ENCODE assay signal across 18 cellular contexts in genomic region chr6:5142915-5143314, GRCh38. TPM values are rescaled to one million over a fixed set of nuclear protein-coding genes. Genes with fewer than 3 reads are reported as not detected.
DNase-seq lines count a peak whose midpoint lies in the region; ATAC-seq and TF ChIP-seq lines count a peak whose summit lies in the region.
"Had no signal": no experiment of that assay in that cellular context is flagged by ENCODE, and none has a peak within 500 bp of the region (broad histone marks: within the 10 kb centered on the region; RNA-seq: fewer than 3 reads in every experiment).

No MANE protein-coding gene starts in this region.

- DNase-seq in activated naive CD8-positive, alpha-beta T cell treated with anti-CD3 and anti-CD28 coated beads, Interleukin-2, amount 50 U/mL, for 24 hours = no peak
- no peak for DNase-seq in activated naive CD8-positive, alpha-beta T cell treated with anti-CD3 and anti-CD28 coated beads for 36 hours
- DNase-seq in M059J (ENCODE audit: low read depth) = peak; percentile 91
- DNase-seq in T1000 (lab: John Stamatoyannopoulos, UW) = peak; percentile 28
- DNase-seq in myocyte (ENCODE audit: low read depth) = peak; percentile 87
- DNase-seq in foreskin keratinocyte = no peak
- DNase-seq in H7 = no peak
- DNase-seq: cortex of kidney had no signal

- H3K27me3 Mint-ChIP-seq in activated naive CD8-positive, alpha-beta T cell treated with anti-CD3 and anti-CD28 coated beads, Interleukin-2, amount 50 U/mL, for 24 hours = no peaks in the 10 kb centered on the region
- H3K27me3 Mint-ChIP-seq in activated naive CD8-positive, alpha-beta T cell treated with anti-CD3 and anti-CD28 coated beads for 36 hours = no peaks in the 10 kb centered on the region
- H3K27me3 Mint-ChIP-seq: B cell, T-cell had no signal

- H3K4me1 ChIP-seq in foreskin keratinocyte = no peaks in the 10 kb centered on the region
- H3K4me1 ChIP-seq: prostate gland, SJSA1 had no signal

- H3K4me1 Mint-ChIP-seq in activated naive CD8-positive, alpha-beta T cell treated with anti-CD3 and anti-CD28 coated beads, Interleukin-2, amount 50 U/mL, for 24 hours = peaks cover 2% of the 10 kb centered on the region
- peaks cover 6% of the 10 kb centered on the region for H3K4me1 Mint-ChIP-seq in activated naive CD8-positive, alpha-beta T cell treated with anti-CD3 and anti-CD28 coated beads for 36 hours
- H3K4me1 Mint-ChIP-seq: natural killer cell had no signal

- H3K27ac ChIP-seq in foreskin keratinocyte = no peak overlapping the region
- H3K27ac ChIP-seq: epithelial cell of prostate, prostate gland, SJSA1, stomach had no signal

- H3K4me3 Mint-ChIP-seq in activated naive CD8-positive, alpha-beta T cell treated with anti-CD3 and anti-CD28 coated beads, Interleukin-2, amount 50 U/mL, for 24 hours = no peak overlapping the region
- H3K4me3 Mint-ChIP-seq in activated naive CD8-positive, alpha-beta T cell treated with anti-CD3 and anti-CD28 coated beads for 36 hours = no peak overlapping the region
- H3K4me3 Mint-ChIP-seq: activated T-cell treated with anti-CD3 and anti-CD28 coated beads, Interleukin-2, amount 50 U/mL, for 4 hours; B cell; natural killer cell; T-cell had no signal

- no peak overlapping the region for H3K27ac Mint-ChIP-seq in activated naive CD8-positive, alpha-beta T cell treated with anti-CD3 and anti-CD28 coated beads, Interleukin-2, amount 50 U/mL, for 24 hours
- H3K27ac Mint-ChIP-seq in activated naive CD8-positive, alpha-beta T cell treated with anti-CD3 and anti-CD28 coated beads for 36 hours = no peak overlapping the region
- H3K27ac Mint-ChIP-seq: B cell, T-cell had no signal

- no peaks in the 10 kb centered on the region for H3K36me3 ChIP-seq in H7 (replicated peaks; ENCODE audit: control insufficient read depth, insufficient read depth, low read length)
- H3K36me3 ChIP-seq: HAP-1, prostate gland, SJSA1, stomach had no signal

- no peak for TF ChIP-seq CTCF in foreskin keratinocyte (conservative IDR thresholded peaks at IDR 0.05)

- H3K27me3 ChIP-seq in foreskin keratinocyte (no peaks in the 10 kb centered on the region), H7 (ENCODE audit: control insufficient read depth, insufficient read depth, low read length) (no peaks in the 10 kb centered on the region)
- H3K27me3 ChIP-seq: SJSA1, stomach had no signal

- H3K4me3 ChIP-seq in H7 (ENCODE audit: insufficient read depth, low read depth, low read length) = no peak overlapping the region
- H3K4me3 ChIP-seq: HAP-1, prostate gland, SJSA1, stomach had no signal

- H3K36me3 Mint-ChIP-seq in activated naive CD8-positive, alpha-beta T cell treated with anti-CD3 and anti-CD28 coated beads, Interleukin-2, amount 50 U/mL, for 24 hours (ENCODE audit: low read depth) = no peaks in the 10 kb centered on the region
- H3K36me3 Mint-ChIP-seq in activated naive CD8-positive, alpha-beta T cell treated with anti-CD3 and anti-CD28 coated beads for 36 hours = no peaks in the 10 kb centered on the region
- H3K36me3 Mint-ChIP-seq: natural killer cell, T-cell had no signal

- peak; percentile 33 for ATAC-seq in activated naive CD8-positive, alpha-beta T cell treated with anti-CD3 and anti-CD28 coated beads, Interleukin-2, amount 50 U/mL, for 24 hours
- ATAC-seq in foreskin keratinocyte = no peak
- no peak for ATAC-seq in HG03095 (IDR thresholded peaks at IDR 0.05; ENCODE audit: unreplicated experiment)

- no peaks in the 10 kb centered on the region for H3K9me3 Mint-ChIP-seq in activated naive CD8-positive, alpha-beta T cell treated with anti-CD3 and anti-CD28 coated beads, Interleukin-2, amount 50 U/mL, for 24 hours
- H3K9me3 Mint-ChIP-seq in activated naive CD8-positive, alpha-beta T cell treated with anti-CD3 and anti-CD28 coated beads for 36 hours = no peaks in the 10 kb centered on the region
- H3K9me3 Mint-ChIP-seq: activated T-cell treated with anti-CD3 and anti-CD28 coated beads, Interleukin-2, amount 50 U/mL, for 4 hours; natural killer cell; T-cell had no signal

RNA-seq across cellular contexts. Expression of gene PPP1R3G, which starts 57.8 kb away (rescaled TPM):
- under 1 TPM; 0.06 to 0.10 TPM for total RNA-seq in activated naive CD8-positive, alpha-beta T cell treated with anti-CD3 and anti-CD28 coated beads for 36 hours
- total RNA-seq in M059J (2014; rRNA removed; shearing (Covaris generic)) = 1.3 and 3.0 TPM in 2 replicates
- total RNA-seq in myocyte = 0.31 and 1.0 TPM in 2 replicates
- 0.58 TPM for polyA plus RNA-seq in myocyte (2012)
- 0.07 and 0.10 TPM in 2 replicates for total RNA-seq in foreskin keratinocyte
- polyA plus RNA-seq in foreskin keratinocyte = 0.06 and 0.09 TPM in 2 replicates
- 0.17 and 0.48 TPM in 2 replicates for total RNA-seq in H7 (2014; rRNA removed; shearing (Covaris generic))
- total RNA-seq: activated T-cell treated with anti-CD3 and anti-CD28 coated beads, Interleukin-2, amount 50 U/mL, for 4 hours had no signal

Comparison
In these comparisons a context has a peak if more than half of its experiments do, and no peak if none do; other contexts are left out.
1. DNase-seq: peak in M059J (single experiment), T1000 (single experiment) and myocyte (single experiment); none in activated naive CD8-positive, alpha-beta T cell treated with anti-CD3 and anti-CD28 coated beads, Interleukin-2, amount 50 U/mL, for 24 hours (single experiment), activated naive CD8-positive, alpha-beta T cell treated with anti-CD3 and anti-CD28 coated beads for 36 hours (single experiment), foreskin keratinocyte (0 of 2) and H7 (single experiment).